In the genomic region with DNA sequence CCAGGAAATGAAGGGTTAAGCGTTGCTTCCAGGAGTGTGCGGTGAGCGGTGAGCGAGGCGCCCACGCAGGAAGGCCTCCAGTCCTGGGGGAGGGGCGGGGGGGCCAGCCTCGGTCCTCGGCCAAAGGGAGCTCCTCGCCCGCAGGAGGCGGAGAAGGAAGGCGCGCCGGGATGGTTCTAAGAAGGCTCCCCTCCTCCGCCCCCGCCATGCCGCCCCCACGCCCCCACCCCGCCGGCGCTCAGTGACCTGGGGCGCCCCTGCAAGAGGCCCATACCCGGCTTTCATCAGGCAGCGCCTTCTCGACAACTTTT, we compare ENCODE assay signal across 1 cellular context.
TF ChIP-seq lines count a peak whose summit lies in the region.

No MANE protein-coding gene starts in this region.

TF ChIP-seq in WTC11, 78 proteins besides CTCF, POLR2A, EP300 and RAD21 (continued from another document):
- TF ChIP-seq, protein P1, sequence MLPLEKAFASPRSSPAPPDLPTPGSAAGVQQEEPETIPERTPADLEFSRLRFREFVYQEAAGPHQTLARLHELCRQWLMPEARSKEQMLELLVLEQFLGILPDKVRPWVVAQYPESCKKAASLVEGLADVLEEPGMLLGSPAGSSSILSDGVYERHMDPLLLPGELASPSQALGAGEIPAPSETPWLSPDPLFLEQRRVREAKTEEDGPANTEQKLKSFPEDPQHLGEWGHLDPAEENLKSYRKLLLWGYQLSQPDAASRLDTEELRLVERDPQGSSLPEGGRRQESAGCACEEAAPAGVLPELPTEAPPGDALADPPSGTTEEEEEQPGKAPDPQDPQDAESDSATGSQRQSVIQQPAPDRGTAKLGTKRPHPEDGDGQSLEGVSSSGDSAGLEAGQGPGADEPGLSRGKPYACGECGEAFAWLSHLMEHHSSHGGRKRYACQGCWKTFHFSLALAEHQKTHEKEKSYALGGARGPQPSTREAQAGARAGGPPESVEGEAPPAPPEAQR (CRISPR knock-in tag; IDR thresholded peaks at IDR 0.05), result no peak
TF ChIP-seq in WTC11: peak in this region for 0.
